Comparison of ENCODE assay signal across 13 cellular contexts in genomic region chrX:51955200-51955599, GRCh38.
A peak's percentile ranks its signal among the peaks of the same experiment; 100 is the strongest.
DNase-seq lines count a peak whose midpoint lies in the region; ATAC-seq and TF ChIP-seq lines count a peak whose summit lies in the region.
"Had no signal": no experiment of that assay in that cellular context is flagged by ENCODE, and none has a peak within 500 bp of the region (broad histone marks: within the 10 kb centered on the region; RNA-seq: fewer than 3 reads in every experiment).

No MANE protein-coding gene starts in this region.

- TF ChIP-seq CTCF in osteoblast (IDR thresholded peaks at IDR 0.05; ENCODE audit: extremely low read depth, low read depth, low read length) = no peak

- ATAC-seq in GM18498 (IDR thresholded peaks at IDR 0.05; ENCODE audit: unreplicated experiment) (peak; percentile 99), GM19455 (IDR thresholded peaks at IDR 0.05; ENCODE audit: unreplicated experiment) (peak; percentile 97), HG03045 (IDR thresholded peaks at IDR 0.05; ENCODE audit: unreplicated experiment) (peak; percentile 98)
- ATAC-seq: lower lobe of right lung had no signal

- no peaks in the 10 kb centered on the region for H3K36me3 ChIP-seq in osteoblast (ENCODE audit: insufficient read depth, low read length)
- H3K36me3 ChIP-seq: lower lobe of right lung had no signal

- H4K20me1 ChIP-seq in osteoblast (ENCODE audit: insufficient read depth, low read length) = no peaks in the 10 kb centered on the region

- H3K4me3 ChIP-seq in osteoblast (ENCODE audit: insufficient read depth, low read length) = no peak overlapping the region
- H3K4me3 ChIP-seq: GM23248, lower lobe of right lung, skin epidermis had no signal

- H2AFZ ChIP-seq in osteoblast (ENCODE audit: low read length) = no peak overlapping the region
- H2AFZ ChIP-seq: GM23248 had no signal

- DNase-seq in NCI-H748 (lab: John Stamatoyannopoulos, UW; ENCODE audit: unreplicated experiment) (peak; percentile 59), osteoblast (ENCODE audit: insufficient read length, low spot score, missing footprints) (no peak), middle frontal gyrus (ENCODE audit: extremely low spot score, low spot score) (no peak), kidney glomerular epithelial cell (lab: John Stamatoyannopoulos, UW) (no peak)
- DNase-seq in activated CD4-positive, alpha-beta T cell treated with anti-CD3 and anti-CD28 coated beads, Interleukin-2, amount 50 U/mL, for 4 hours = no peak
- DNase-seq: activated naive CD8-positive, alpha-beta T cell treated with anti-CD3 and anti-CD28 coated beads, Interleukin-2, amount 10 ng/mL, durations not matched to agents 7 days and 5 days; GM23248; lower lobe of right lung; NCI-H187 treated with DMSO at 0.1 percent for 48 hours had no signal

- H3K79me2 ChIP-seq in osteoblast (ENCODE audit: insufficient read depth, low read length) = no peaks in the 10 kb centered on the region

- no peak overlapping the region for H3K27ac ChIP-seq in osteoblast (ENCODE audit: low read depth, low read length)
- H3K27ac ChIP-seq: GM23248, lower lobe of right lung, skin epidermis had no signal

- H3K4me1 ChIP-seq in osteoblast (ENCODE audit: insufficient read depth, low read length) = no peaks in the 10 kb centered on the region
- H3K4me1 ChIP-seq: lower lobe of right lung had no signal

- H3K9me3 ChIP-seq in osteoblast (ENCODE audit: low read depth, low read length) = no peaks in the 10 kb centered on the region
- H3K9me3 ChIP-seq: lower lobe of right lung had no signal

- no peaks in the 10 kb centered on the region for H3K27me3 ChIP-seq in osteoblast (ENCODE audit: insufficient read depth, low read length)

- H3K4me2 ChIP-seq in osteoblast (ENCODE audit: insufficient read depth, low read length) = no peak overlapping the region
